Comparison of ENCODE assay signal across 1 cellular context in the genomic region with DNA sequence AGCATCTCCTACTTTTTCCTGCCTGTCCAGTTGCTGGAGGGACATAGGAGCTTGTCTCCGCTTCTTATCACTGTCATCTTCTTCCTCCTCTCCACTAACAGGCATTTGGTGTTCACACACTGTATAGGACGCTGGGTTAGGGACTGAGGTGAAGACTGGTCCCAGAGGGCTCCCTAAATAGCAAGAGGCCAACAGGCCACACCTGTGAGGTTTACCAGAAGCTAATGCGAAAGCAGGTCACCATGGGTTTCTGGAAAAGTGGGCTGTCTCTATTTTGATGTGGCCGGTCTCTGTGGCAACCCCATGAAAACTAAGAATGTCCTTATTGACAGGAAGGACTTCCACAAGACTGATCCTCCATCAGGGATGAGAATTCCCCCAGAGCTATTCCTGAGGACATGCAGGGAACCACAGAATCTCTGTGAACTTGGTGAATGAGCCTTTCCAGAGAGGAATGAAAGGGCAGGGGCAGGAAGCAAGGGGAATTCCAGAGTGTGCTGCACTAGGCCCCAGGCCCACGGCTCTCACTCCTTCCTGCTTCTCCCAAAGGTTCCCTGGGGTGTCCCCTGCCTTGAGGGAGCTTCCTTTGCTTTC.
TF ChIP-seq lines count a peak whose summit lies in the region.

No MANE protein-coding gene starts in this region.

TF ChIP-seq in GM12878, 131 proteins besides CTCF, POLR2A, EP300 and RAD21 (continued from another document):
- TF ChIP-seq CHD4 (IDR thresholded peaks at IDR 0.05) (no peak), ATF3 (IDR thresholded peaks at IDR 0.05; ENCODE audit: borderline replicate concordance, extremely low read depth, low read depth, low read length) (no peak), POU2F2 (IDR thresholded peaks at IDR 0.05; ENCODE audit: borderline replicate concordance, low read depth, low read length) (no peak), NR2C2 (IDR thresholded peaks at IDR 0.05; ENCODE audit: borderline replicate concordance, control insufficient read depth, insufficient read length, low read depth) (no peak), NR2F1 (conservative IDR thresholded peaks at IDR 0.05) (peak; percentile 88), CREB1 (IDR thresholded peaks at IDR 0.05; ENCODE audit: low read depth) (no peak), EED (IDR thresholded peaks at IDR 0.05; ENCODE audit: low read depth) (peak; percentile 81), ZNF622 (IDR thresholded peaks at IDR 0.05) (no peak), MTA3 (IDR thresholded peaks at IDR 0.05; ENCODE audit: borderline replicate concordance, low read length) (no peak), NFIC (IDR thresholded peaks at IDR 0.05; ENCODE audit: low read depth, low read length) (no peak), ESRRA (IDR thresholded peaks at IDR 0.05; ENCODE audit: low read length) (no peak), ASH2L (IDR thresholded peaks at IDR 0.05; ENCODE audit: borderline replicate concordance, low read depth) (no peak), BMI1 (IDR thresholded peaks at IDR 0.05; ENCODE audit: borderline replicate concordance) (0 out of 2 replicates have a peak, but pooled peaks have one; percentile 30), RUNX3 (IDR thresholded peaks at IDR 0.05; ENCODE audit: low read length) (peak; percentile 84), RB1 (IDR thresholded peaks at IDR 0.05; ENCODE audit: borderline replicate concordance) (no peak), MEF2B (IDR thresholded peaks at IDR 0.05; ENCODE audit: partially characterized antibody, poor library complexity, severe bottlenecking) (peak; percentile 79), IKZF1 (conservative IDR thresholded peaks at IDR 0.05) (peak; percentile 72; the same call in 1 of the 2 replicates), MEF2A (IDR thresholded peaks at IDR 0.05; ENCODE audit: insufficient read depth, low read depth, low read length) (peak; percentile 38; the same call in 1 of the 2 replicates), SMAD5 (IDR thresholded peaks at IDR 0.05; ENCODE audit: low read depth) (no peak), EGR1 (IDR thresholded peaks at IDR 0.05; ENCODE audit: borderline replicate concordance in 1 of 2, low read depth in 2 of 2, low read length in 2 of 2) (no peak), FOXM1 (IDR thresholded peaks at IDR 0.05; ENCODE audit: low read depth, low read length) (no peak)
- TF ChIP-seq, protein P1, sequence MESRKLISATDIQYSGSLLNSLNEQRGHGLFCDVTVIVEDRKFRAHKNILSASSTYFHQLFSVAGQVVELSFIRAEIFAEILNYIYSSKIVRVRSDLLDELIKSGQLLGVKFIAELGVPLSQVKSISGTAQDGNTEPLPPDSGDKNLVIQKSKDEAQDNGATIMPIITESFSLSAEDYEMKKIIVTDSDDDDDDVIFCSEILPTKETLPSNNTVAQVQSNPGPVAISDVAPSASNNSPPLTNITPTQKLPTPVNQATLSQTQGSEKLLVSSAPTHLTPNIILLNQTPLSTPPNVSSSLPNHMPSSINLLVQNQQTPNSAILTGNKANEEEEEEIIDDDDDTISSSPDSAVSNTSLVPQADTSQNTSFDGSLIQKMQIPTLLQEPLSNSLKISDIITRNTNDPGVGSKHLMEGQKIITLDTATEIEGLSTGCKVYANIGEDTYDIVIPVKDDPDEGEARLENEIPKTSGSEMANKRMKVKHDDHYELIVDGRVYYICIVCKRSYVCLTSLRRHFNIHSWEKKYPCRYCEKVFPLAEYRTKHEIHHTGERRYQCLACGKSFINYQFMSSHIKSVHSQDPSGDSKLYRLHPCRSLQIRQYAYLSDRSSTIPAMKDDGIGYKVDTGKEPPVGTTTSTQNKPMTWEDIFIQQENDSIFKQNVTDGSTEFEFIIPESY (IDR thresholded peaks at IDR 0.05), result no peak
- TF ChIP-seq, protein P2, sequence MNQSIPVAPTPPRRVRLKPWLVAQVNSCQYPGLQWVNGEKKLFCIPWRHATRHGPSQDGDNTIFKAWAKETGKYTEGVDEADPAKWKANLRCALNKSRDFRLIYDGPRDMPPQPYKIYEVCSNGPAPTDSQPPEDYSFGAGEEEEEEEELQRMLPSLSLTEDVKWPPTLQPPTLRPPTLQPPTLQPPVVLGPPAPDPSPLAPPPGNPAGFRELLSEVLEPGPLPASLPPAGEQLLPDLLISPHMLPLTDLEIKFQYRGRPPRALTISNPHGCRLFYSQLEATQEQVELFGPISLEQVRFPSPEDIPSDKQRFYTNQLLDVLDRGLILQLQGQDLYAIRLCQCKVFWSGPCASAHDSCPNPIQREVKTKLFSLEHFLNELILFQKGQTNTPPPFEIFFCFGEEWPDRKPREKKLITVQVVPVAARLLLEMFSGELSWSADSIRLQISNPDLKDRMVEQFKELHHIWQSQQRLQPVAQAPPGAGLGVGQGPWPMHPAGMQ (IDR thresholded peaks at IDR 0.05; ENCODE audit: borderline replicate concordance), result no peak
- TF ChIP-seq, protein P3, sequence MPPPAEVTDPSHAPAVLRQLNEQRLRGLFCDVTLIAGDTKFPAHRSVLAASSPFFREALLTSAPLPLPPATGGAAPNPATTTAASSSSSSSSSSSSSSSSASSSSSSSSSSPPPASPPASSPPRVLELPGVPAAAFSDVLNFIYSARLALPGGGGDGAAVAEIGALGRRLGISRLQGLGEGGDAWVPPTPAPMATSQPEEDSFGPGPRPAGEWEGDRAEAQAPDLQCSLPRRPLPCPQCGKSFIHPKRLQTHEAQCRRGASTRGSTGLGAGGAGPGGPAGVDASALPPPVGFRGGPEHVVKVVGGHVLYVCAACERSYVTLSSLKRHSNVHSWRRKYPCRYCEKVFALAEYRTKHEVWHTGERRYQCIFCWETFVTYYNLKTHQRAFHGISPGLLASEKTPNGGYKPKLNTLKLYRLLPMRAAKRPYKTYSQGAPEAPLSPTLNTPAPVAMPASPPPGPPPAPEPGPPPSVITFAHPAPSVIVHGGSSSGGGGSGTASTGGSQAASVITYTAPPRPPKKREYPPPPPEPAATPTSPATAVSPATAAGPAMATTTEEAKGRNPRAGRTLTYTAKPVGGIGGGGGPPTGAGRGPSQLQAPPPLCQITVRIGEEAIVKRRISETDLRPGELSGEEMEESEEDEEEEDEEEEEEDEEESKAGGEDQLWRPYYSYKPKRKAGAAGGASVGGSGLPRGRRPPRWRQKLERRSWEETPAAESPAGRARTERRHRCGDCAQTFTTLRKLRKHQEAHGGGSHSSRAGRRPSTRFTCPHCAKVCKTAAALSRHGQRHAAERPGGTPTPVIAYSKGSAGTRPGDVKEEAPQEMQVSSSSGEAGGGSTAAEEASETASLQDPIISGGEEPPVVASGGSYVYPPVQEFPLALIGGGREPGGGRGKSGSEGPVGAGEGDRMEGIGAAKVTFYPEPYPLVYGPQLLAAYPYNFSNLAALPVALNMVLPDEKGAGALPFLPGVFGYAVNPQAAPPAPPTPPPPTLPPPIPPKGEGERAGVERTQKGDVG (CRISPR knock-in tag; IDR thresholded peaks at IDR 0.05), result no peak
